ENCODE assay signal across 15 cellular contexts in genomic region chr12:104683831-104684503, GRCh38.
DNase-seq lines count a peak whose midpoint lies in the region; ATAC-seq and TF ChIP-seq lines count a peak whose summit lies in the region.
"Had no signal": no experiment of that assay in that cellular context is flagged by ENCODE, and none has a peak within 500 bp of the region (broad histone marks: within the 10 kb centered on the region; RNA-seq: fewer than 3 reads in every experiment).

No MANE protein-coding gene starts in this region.

- no peaks in the 10 kb centered on the region for H3K27me3 ChIP-seq in heart right ventricle

- peaks cover 85% of the 10 kb centered on the region for H3K4me1 Mint-ChIP-seq in activated T-cell treated with anti-CD3 and anti-CD28 coated beads, Interleukin-2, amount 50 U/mL, for 24 hours (ENCODE audit: low read depth)
- peaks cover 56 to 99% of the 10 kb centered on the region in 2 donors for H3K4me1 Mint-ChIP-seq in stimulated activated naive B cell treated with anti-CD40 and anti-IgM and Interleukin-4, amounts not matched to agents 10 μg/mL and 1 μg/mL and 100 μg/mL, for 72 hours

- no peaks in the 10 kb centered on the region for H3K36me3 ChIP-seq in heart right ventricle

- WGBS in heart right ventricle, 2 donors, result 51 to 70% methylated on average over 5 of the region's 5 CpGs

- H3K4me1 ChIP-seq in heart right ventricle, result peaks cover 0 to 92% (median 21%) of the 10 kb centered on the region in 9 donors

- TF ChIP-seq CTCF in heart right ventricle (IDR thresholded peaks at IDR 0.05), result no peak

- ATAC-seq in heart right ventricle, result peak in 7 of 8 donors; percentile 57 to 91 (median 74)
- ATAC-seq in stimulated activated naive B cell treated with anti-CD40 and anti-IgM and Interleukin-4, amounts not matched to agents 10 μg/mL and 1 μg/mL and 100 μg/mL, for 72 hours (replicated peaks), result no peak
- ATAC-seq in GM21526 (IDR thresholded peaks at IDR 0.05; ENCODE audit: low FRiP score, unreplicated experiment), result no peak

- H3K27me3 Mint-ChIP-seq in activated T-cell treated with anti-CD3 and anti-CD28 coated beads, Interleukin-2, amount 50 U/mL, for 24 hours, result no peaks in the 10 kb centered on the region
- no peaks in the 10 kb centered on the region for H3K27me3 Mint-ChIP-seq in stimulated activated naive B cell treated with anti-CD40 and anti-IgM and Interleukin-4, amounts not matched to agents 10 μg/mL and 1 μg/mL and 100 μg/mL, for 72 hours

- no peaks in the 10 kb centered on the region for H3K9me3 ChIP-seq in heart right ventricle

- H3K4me3 Mint-ChIP-seq in activated T-cell treated with anti-CD3 and anti-CD28 coated beads, Interleukin-2, amount 50 U/mL, for 24 hours, result no peak overlapping the region
- H3K4me3 Mint-ChIP-seq in stimulated activated naive B cell treated with anti-CD40 and anti-IgM and Interleukin-4, amounts not matched to agents 10 μg/mL and 1 μg/mL and 100 μg/mL, for 72 hours, result no peak overlapping the region

- intact Hi-C loops in heart right ventricle (cut with DNase I), result loop anchor here in 2 of 10 donors (10.0 kb wide), 2 partner anchors 111 to 171 kb away; no protein-coding TSS in a partner anchor

- peak overlapping the region in 3 of 10 donors; percentile 24 to 73 (median 53) for H3K27ac ChIP-seq in heart right ventricle

- H3K27ac Mint-ChIP-seq in activated T-cell treated with anti-CD3 and anti-CD28 coated beads, Interleukin-2, amount 50 U/mL, for 24 hours, result peak overlapping the region; percentile 28
- peak overlapping the region; percentile 1 for H3K27ac Mint-ChIP-seq in stimulated activated naive B cell treated with anti-CD40 and anti-IgM and Interleukin-4, amounts not matched to agents 10 μg/mL and 1 μg/mL and 100 μg/mL, for 72 hours

- no peak overlapping the region for H3K4me3 ChIP-seq in heart right ventricle

- DNase-seq in activated T-cell treated with anti-CD3 and anti-CD28 coated beads, Interleukin-2, amount 50 U/mL, for 24 hours, result peak; percentile 12
- no peak for DNase-seq in activated T-cell treated with anti-CD3 and anti-CD28 coated beads, Interleukin-2, amount 50 U/mL, for 1 hour
- DNase-seq in NCI-H82 treated with DMSO at 0.1 percent for 48 hours (lab: John Stamatoyannopoulos, UW; ENCODE audit: unreplicated experiment) (peak; percentile 55), heart right ventricle (no peak), D341Med (ENCODE audit: low spot score) (no peak), DMS153 (lab: John Stamatoyannopoulos, UW) (no peak)
- DNase-seq in stimulated activated naive B cell treated with anti-CD40 and anti-IgM and Interleukin-4, amounts not matched to agents 10 μg/mL and 1 μg/mL and 100 μg/mL, for 72 hours, result no peak
- DNase-seq: activated effector memory CD4-positive, alpha-beta T cell treated with Interleukin-2 at 50 U/mL for 16 hours; dermis blood vessel endothelial cell; Kasumi-1; NCI-H1417; NCI-H345; retina; SHP77 had no signal

- H3K36me3 Mint-ChIP-seq in activated T-cell treated with anti-CD3 and anti-CD28 coated beads, Interleukin-2, amount 50 U/mL, for 24 hours (ENCODE audit: low read depth), result peaks cover 5% of the 10 kb centered on the region
- H3K36me3 Mint-ChIP-seq in stimulated activated naive B cell treated with anti-CD40 and anti-IgM and Interleukin-4, amounts not matched to agents 10 μg/mL and 1 μg/mL and 100 μg/mL, for 72 hours, result peaks cover 19 to 43% of the 10 kb centered on the region in 2 donors

- no peaks in the 10 kb centered on the region for H3K9me3 Mint-ChIP-seq in activated T-cell treated with anti-CD3 and anti-CD28 coated beads, Interleukin-2, amount 50 U/mL, for 24 hours
- H3K9me3 Mint-ChIP-seq in stimulated activated naive B cell treated with anti-CD40 and anti-IgM and Interleukin-4, amounts not matched to agents 10 μg/mL and 1 μg/mL and 100 μg/mL, for 72 hours, result no peaks in the 10 kb centered on the region

Comparison
In these comparisons a context has a peak if more than half of its experiments do, and no peak if none do; other contexts are left out.
1. DNase-seq: peak in activated T-cell treated with anti-CD3 and anti-CD28 coated beads, Interleukin-2, amount 50 U/mL, for 24 hours (single experiment) and NCI-H82 treated with DMSO at 0.1 percent for 48 hours (single experiment); none in activated T-cell treated with anti-CD3 and anti-CD28 coated beads, Interleukin-2, amount 50 U/mL, for 1 hour (single experiment), heart right ventricle (0 of 2), stimulated activated naive B cell treated with anti-CD40 and anti-IgM and Interleukin-4, amounts not matched to agents 10 μg/mL and 1 μg/mL and 100 μg/mL, for 72 hours (single experiment), D341Med (single experiment) and DMS153 (single experiment).
2. ATAC-seq: peak in heart right ventricle (7 of 8); none in stimulated activated naive B cell treated with anti-CD40 and anti-IgM and Interleukin-4, amounts not matched to agents 10 μg/mL and 1 μg/mL and 100 μg/mL, for 72 hours (0 of 2) and GM21526 (single experiment).